ENCODE assay signal across 18 cellular contexts in genomic region chr15:93614446-93615104, GRCh38.
DNase-seq lines count a peak whose midpoint lies in the region; ATAC-seq and TF ChIP-seq lines count a peak whose summit lies in the region.
"Had no signal": no experiment of that assay in that cellular context is flagged by ENCODE, and none has a peak within 500 bp of the region (broad histone marks: within the 10 kb centered on the region; RNA-seq: fewer than 3 reads in every experiment).

No MANE protein-coding gene starts in this region.

- DNase-seq in GM23338 (ENCODE audit: low spot score) (no peak), epithelial cell of esophagus (ENCODE audit: low read depth) (peak; percentile 7), left ventricle myocardium superior (peak; percentile 83), CD14-positive monocyte (ENCODE audit: low spot score) (no peak), coronary artery (ENCODE audit: low spot score) (no peak), trophoblast cell (no peak)
- DNase-seq: Caco-2; CD4-positive, CD25-positive, alpha-beta regulatory T cell; GDM1; GM23248; NCI-H1105 treated with DMSO at 0.1 percent for 48 hours; NCI-H1694; NCI-H774; OCI-M1 had no signal

- H3K4me3 ChIP-seq in GM23338 = no peak overlapping the region
- no peak overlapping the region for H3K4me3 ChIP-seq in epithelial cell of esophagus (ENCODE audit: low read length)
- H3K4me3 ChIP-seq in subcutaneous abdominal adipose tissue (ENCODE audit: low read depth in 1 of 5, low read length in 5 of 5) = no peak overlapping the region
- no peak overlapping the region for H3K4me3 ChIP-seq in coronary artery
- no peak overlapping the region for H3K4me3 ChIP-seq in trophoblast cell (ENCODE audit: low read depth, low read length)
- H3K4me3 ChIP-seq: GM23248, K562 had no signal

- no peaks in the 10 kb centered on the region for H3K36me3 Mint-ChIP-seq in GM23338 (ENCODE audit: low read depth)
- H3K36me3 Mint-ChIP-seq in CD14-positive monocyte = no peaks in the 10 kb centered on the region
- H3K36me3 Mint-ChIP-seq: CD4-positive, CD25-positive, alpha-beta regulatory T cell had no signal

- peaks cover 4% of the 10 kb centered on the region; the same call in 1 of the 2 replicates for H3K9me2 ChIP-seq in GM23338 (ENCODE audit: insufficient read depth)

- H3K79me1 ChIP-seq in trophoblast cell (ENCODE audit: low read length) = no peaks in the 10 kb centered on the region

- ATAC-seq in GM23338 = no peak
- peak; percentile 94 for ATAC-seq in left ventricle myocardium superior
- ATAC-seq: HCT116, K562 had no signal

- peaks cover 10% of the 10 kb centered on the region for H3K4me1 Mint-ChIP-seq in GM23338
- H3K4me1 Mint-ChIP-seq in CD14-positive monocyte = no peaks in the 10 kb centered on the region
- H3K4me1 Mint-ChIP-seq: B cell; CD4-positive, CD25-positive, alpha-beta regulatory T cell had no signal

- H4K8ac ChIP-seq in trophoblast cell (ENCODE audit: low read depth, low read length) = no peak overlapping the region

- no peaks in the 10 kb centered on the region for H3K79me2 ChIP-seq in GM23338 (replicated peaks; ENCODE audit: insufficient read depth)
- no peaks in the 10 kb centered on the region for H3K79me2 ChIP-seq in trophoblast cell (ENCODE audit: control insufficient read depth, insufficient read depth, low read length, poor library complexity)

- no peak overlapping the region for H3K14ac ChIP-seq in trophoblast cell (ENCODE audit: low read length)

- no peak overlapping the region for H3K18ac ChIP-seq in trophoblast cell (ENCODE audit: low read length)

- no peak overlapping the region for H2BK120ac ChIP-seq in trophoblast cell (ENCODE audit: insufficient read depth, low read length, poor library complexity)

- H4K12ac ChIP-seq in trophoblast cell (ENCODE audit: low read depth, low read length) = no peak overlapping the region

- H3K27ac ChIP-seq in GM23338 (ENCODE audit: low read depth) (no peak overlapping the region), subcutaneous abdominal adipose tissue (ENCODE audit: low read depth, low read length) (peak overlapping the region; percentile 5), coronary artery (peak overlapping the region in 1 of 2 donors; percentile 62), trophoblast cell (ENCODE audit: low read depth, low read length) (no peak overlapping the region)
- H3K27ac ChIP-seq: GM23248 had no signal

- no peak overlapping the region for H2BK12ac ChIP-seq in trophoblast cell (ENCODE audit: low read length)

- H3K9ac ChIP-seq in subcutaneous abdominal adipose tissue (ENCODE audit: low read length in 5 of 5) (no peak overlapping the region), trophoblast cell (ENCODE audit: low read length) (no peak overlapping the region)
- H3K9ac ChIP-seq: GM23248 had no signal

- no peaks in the 10 kb centered on the region for H4K20me1 ChIP-seq in GM23338 (replicated peaks; ENCODE audit: insufficient read depth)

- H3K36me3 ChIP-seq in GM23338 (ENCODE audit: insufficient read depth) (no peaks in the 10 kb centered on the region), subcutaneous abdominal adipose tissue (ENCODE audit: control insufficient read depth in 5 of 5, insufficient read depth in 5 of 5, low read length in 5 of 5) (no peaks in the 10 kb centered on the region), trophoblast cell (ENCODE audit: control insufficient read depth in 1 of 2, insufficient read depth in 2 of 2, low read length in 2 of 2) (no peaks in the 10 kb centered on the region)

- H3F3A ChIP-seq in GM23338 (replicated peaks; ENCODE audit: low read depth) = no peaks in the 10 kb centered on the region

- H3K4me2 ChIP-seq in GM23338 (no peak overlapping the region), trophoblast cell (ENCODE audit: low read length) (no peak overlapping the region)

- H3K9me3 ChIP-seq in subcutaneous abdominal adipose tissue (ENCODE audit: control insufficient read depth in 5 of 5, low read length in 5 of 5) (peaks cover 0 to 3% (median 0%) of the 10 kb centered on the region in 5 donors), trophoblast cell (ENCODE audit: insufficient read depth, low read depth, low read length) (no peaks in the 10 kb centered on the region)
- H3K9me3 ChIP-seq: Caco-2 had no signal

- H3K9me3 Mint-ChIP-seq in GM23338 (no peaks in the 10 kb centered on the region), CD14-positive monocyte (peaks cover 0 to 4% (median 0%) of the 10 kb centered on the region in 7 donors)

- intact Hi-C loops in left ventricle myocardium superior (cut with micrococcal nuclease) = no loop called here
- intact Hi-C loops in CD14-positive monocyte (cut with micrococcal nuclease) = no loop called here

- H3K4me1 ChIP-seq in GM23338 (ENCODE audit: insufficient read depth) = no peaks in the 10 kb centered on the region
- peaks cover 0 to 3% (median 2%) of the 10 kb centered on the region in 5 donors for H3K4me1 ChIP-seq in subcutaneous abdominal adipose tissue (ENCODE audit: control insufficient read depth in 5 of 5, insufficient read depth in 5 of 5, low read length in 5 of 5)
- H3K4me1 ChIP-seq in trophoblast cell (ENCODE audit: control insufficient read depth in 1 of 2, insufficient read depth in 2 of 2, low read length in 2 of 2) = no peaks in the 10 kb centered on the region
- H3K4me1 ChIP-seq: Caco-2 had no signal

- no peak overlapping the region for H3K23ac ChIP-seq in trophoblast cell (ENCODE audit: low read length)

- TF ChIP-seq CTCF in GM23338 (conservative IDR thresholded peaks at IDR 0.05; ENCODE audit: low read depth in 2 of 2) = no peak
- no peak for TF ChIP-seq CTCF in epithelial cell of esophagus (IDR thresholded peaks at IDR 0.05; ENCODE audit: insufficient read depth, low read depth, low read length, missing control alignments)
- TF ChIP-seq CTCF in CD14-positive monocyte (IDR thresholded peaks at IDR 0.05) = no peak
- no peak for TF ChIP-seq CTCF in coronary artery (IDR thresholded peaks at IDR 0.05)

- H2AK5ac ChIP-seq in trophoblast cell (ENCODE audit: low read length) = no peak overlapping the region

- H3K27ac Mint-ChIP-seq in GM23338 (no peak overlapping the region), CD14-positive monocyte (no peak overlapping the region)
- H3K27ac Mint-ChIP-seq: B cell; CD4-positive, CD25-positive, alpha-beta regulatory T cell had no signal

- H4K91ac ChIP-seq in trophoblast cell (ENCODE audit: low read depth, low read length) = no peak overlapping the region

- H2BK5ac ChIP-seq in trophoblast cell (ENCODE audit: low read depth, low read length, poor library complexity) = no peak overlapping the region

- H3K4ac ChIP-seq in trophoblast cell (ENCODE audit: low read depth, low read length) = no peak overlapping the region

- no peaks in the 10 kb centered on the region for H3K27me3 ChIP-seq in GM23338 (ENCODE audit: insufficient read depth)
- H3K27me3 ChIP-seq in subcutaneous abdominal adipose tissue (ENCODE audit: control insufficient read depth in 5 of 5, insufficient read depth in 4 of 5, low read length in 5 of 5) = peaks cover 0 to 5% (median 0%) of the 10 kb centered on the region in 5 donors
- H3K27me3 ChIP-seq in trophoblast cell (ENCODE audit: insufficient read depth, low read length) = no peaks in the 10 kb centered on the region

- H3K4me3 Mint-ChIP-seq in GM23338 (no peak overlapping the region), CD14-positive monocyte (no peak overlapping the region)
- H3K4me3 Mint-ChIP-seq: B cell; CD4-positive, CD25-positive, alpha-beta regulatory T cell had no signal

- H2AFZ ChIP-seq in GM23338 (peak overlapping the region; percentile 52; the same call in 1 of the 2 replicates), trophoblast cell (ENCODE audit: insufficient read depth, low read length, poor library complexity) (no peak overlapping the region)
- H2AFZ ChIP-seq: GM23248 had no signal

- peaks cover 5% of the 10 kb centered on the region for H3K27me3 Mint-ChIP-seq in GM23338 (ENCODE audit: insufficient read depth, low read depth, poor library complexity)
- H3K27me3 Mint-ChIP-seq in CD14-positive monocyte (ENCODE audit: low read depth in 3 of 3) = peaks cover 4 to 8% (median 7%) of the 10 kb centered on the region in 3 donors
- H3K27me3 Mint-ChIP-seq: B cell had no signal

- no CpG with 5 or more reads among the region's 10 CpGs for WGBS in trophoblast cell (ENCODE audit: extremely low coverage, insufficient coverage, insufficient read length)

TF ChIP-seq in GM23338, 12 proteins besides CTCF, POLR2A, EP300 and RAD21:
- no peak for TF ChIP-seq CREB1 (CRISPR knock-in tag; IDR thresholded peaks at IDR 0.05; ENCODE audit: low read depth)

Comparison
In these comparisons a context has a peak if more than half of its experiments do, and no peak if none do; other contexts are left out.
1. DNase-seq: peak in epithelial cell of esophagus (single experiment) and left ventricle myocardium superior (single experiment); none in GM23338 (single experiment), CD14-positive monocyte (single experiment), coronary artery (single experiment) and trophoblast cell (0 of 2).